ENCODE assay signal across 8 cellular contexts in genomic region chr17:59521465-59522126, GRCh38. TPM values are rescaled to one million over a fixed set of nuclear protein-coding genes. Genes with fewer than 3 reads are reported as not detected.
DNase-seq lines count a peak whose midpoint lies in the region; ATAC-seq and TF ChIP-seq lines count a peak whose summit lies in the region.

No MANE protein-coding gene starts in this region.

- H3K4me3 ChIP-seq in HFF-Myc (replicated peaks; ENCODE audit: low read depth, low read length), result no peak overlapping the region
- no peak overlapping the region for H3K4me3 ChIP-seq in Panc1 (ENCODE audit: low read depth in 2 of 2, low read length in 2 of 2)

- ATAC-seq in Panc1, result peak; percentile 89
- no peak for ATAC-seq in GM21825 (IDR thresholded peaks at IDR 0.05; ENCODE audit: unreplicated experiment)

- H3K27me3 ChIP-seq in Panc1 (ENCODE audit: control insufficient read depth, insufficient read depth, low read length), result no peaks in the 10 kb centered on the region

- peaks cover 16% of the 10 kb centered on the region for H3K27me3 Mint-ChIP-seq in activated T-cell treated with anti-CD3 and anti-CD28 coated beads, Interleukin-2, amount 50 U/mL, for 24 hours
- H3K27me3 Mint-ChIP-seq in neural crest cell (ENCODE audit: low read depth), result peaks cover 10% of the 10 kb centered on the region

- BruUV-seq in Panc1 (replicated peaks; lab: Mats Ljungman, UMichigan), result no TSS peak

- peak overlapping the region; percentile 15 for H3K27ac Mint-ChIP-seq in activated T-cell treated with anti-CD3 and anti-CD28 coated beads, Interleukin-2, amount 50 U/mL, for 24 hours
- H3K27ac Mint-ChIP-seq in neural crest cell (ENCODE audit: unreplicated experiment), result no peak overlapping the region

- CTCF ChIA-PET in Panc1 (lab: Charles Lee), result interaction anchor here (0.6 kb wide), 1 partner anchor 53 kb away, joined by 3 read pairs; no protein-coding TSS in a partner anchor

- H3K4me1 Mint-ChIP-seq in activated T-cell treated with anti-CD3 and anti-CD28 coated beads, Interleukin-2, amount 50 U/mL, for 24 hours (ENCODE audit: low read depth), result peaks cover 2% of the 10 kb centered on the region
- H3K4me1 Mint-ChIP-seq in neural crest cell, result peaks cover 5% of the 10 kb centered on the region

- H3K36me3 Mint-ChIP-seq in activated T-cell treated with anti-CD3 and anti-CD28 coated beads, Interleukin-2, amount 50 U/mL, for 24 hours (ENCODE audit: low read depth), result no peaks in the 10 kb centered on the region
- no peaks in the 10 kb centered on the region for H3K36me3 Mint-ChIP-seq in neural crest cell (ENCODE audit: low read depth)

- no peak overlapping the region for H3K27ac ChIP-seq in Panc1 (ENCODE audit: low read length)

- TF ChIP-seq CTCF in HFF-Myc (IDR thresholded peaks at IDR 0.05; ENCODE audit: low read depth, low read length, missing control alignments) (peak; percentile 87), Panc1 (IDR thresholded peaks at IDR 0.05) (peak; percentile 90), neural crest cell (conservative IDR thresholded peaks at IDR 0.05) (peak; percentile 87)

- H3K9me3 Mint-ChIP-seq in activated T-cell treated with anti-CD3 and anti-CD28 coated beads, Interleukin-2, amount 50 U/mL, for 24 hours, result no peaks in the 10 kb centered on the region
- H3K9me3 Mint-ChIP-seq in neural crest cell, result no peaks in the 10 kb centered on the region

- DNase-seq in CD1c-positive myeloid dendritic cell (ENCODE audit: extremely low spot score) (peak; percentile 76), HFF-Myc (ENCODE audit: extremely low read depth, low read depth) (peak; percentile 42), Panc1 (ENCODE audit: low read depth, low spot score) (peak; percentile 45), fibroblast of gingiva (ENCODE audit: low read depth) (peak; percentile 45), neural crest cell (ENCODE audit: low read depth, low spot score) (peak; percentile 81), superior temporal gyrus (ENCODE audit: extremely low spot score) (peak; percentile 67)
- DNase-seq in activated T-cell treated with anti-CD3 and anti-CD28 coated beads, Interleukin-2, amount 50 U/mL, for 24 hours, result peak; percentile 75

- intact Hi-C loops in Panc1 (cut with micrococcal nuclease; ENCODE audit: unreplicated experiment), result no loop called here

- H3K4me3 Mint-ChIP-seq in activated T-cell treated with anti-CD3 and anti-CD28 coated beads, Interleukin-2, amount 50 U/mL, for 24 hours, result no peak overlapping the region
- H3K4me3 Mint-ChIP-seq in neural crest cell, result no peak overlapping the region

- in situ Hi-C loops in Panc1 (cut with HindIII; ENCODE audit: low pct_unique_long_range_greater_than_20kb, low sequenced_read_pairs), result no loop called here

- no peaks in the 10 kb centered on the region for H3K9me3 ChIP-seq in Panc1 (ENCODE audit: control insufficient read depth, insufficient read depth, low read depth, low read length)

- POLR2A ChIA-PET in Panc1 (lab: Charles Lee), result interaction anchor here (0.5 kb wide), 1 partner anchor 10 kb away, joined by 3 read pairs; no protein-coding TSS in a partner anchor

- H3K4me1 ChIP-seq in Panc1 (ENCODE audit: control insufficient read depth, insufficient read depth, low read length), result no peaks in the 10 kb centered on the region

- no peaks in the 10 kb centered on the region for H3K36me3 ChIP-seq in Panc1 (ENCODE audit: control insufficient read depth, insufficient read depth, low read length)

RNA-seq across cellular contexts. Expression of gene DHX40, which starts 43.8 kb away (rescaled TPM):
- total RNA-seq in Panc1 (2021; ENCODE audit: unreplicated experiment), result 16.2 TPM
- 13.0 TPM for polyA plus RNA-seq in Panc1 (2012; ENCODE audit: insufficient read length)
- total RNA-seq in neural crest cell, result 52.2 and 54.0 TPM in 2 replicates
